ENCODE assay signal across 24 cellular contexts in genomic region chr1:32074841-32075240, GRCh38. TPM values are rescaled to one million over a fixed set of nuclear protein-coding genes. Genes with fewer than 3 reads are reported as not detected.
DNase-seq lines count a peak whose midpoint lies in the region; ATAC-seq and TF ChIP-seq lines count a peak whose summit lies in the region.
"Had no signal": no experiment of that assay in that cellular context is flagged by ENCODE, and none has a peak within 500 bp of the region (broad histone marks: within the 10 kb centered on the region; RNA-seq: fewer than 3 reads in every experiment).

No MANE protein-coding gene starts in this region.

- H3K27ac Mint-ChIP-seq in activated T-cell treated with anti-CD3 and anti-CD28 coated beads, Interleukin-2, amount 50 U/mL, for 72 hours: peak overlapping the region; percentile 12
- H3K27ac Mint-ChIP-seq in endodermal cell: peak overlapping the region; percentile 37
- H3K27ac Mint-ChIP-seq: GM23338 had no signal

- H3K36me3 ChIP-seq in endodermal cell (ENCODE audit: control insufficient read depth, insufficient read depth, low read length): peaks cover 35% of the 10 kb centered on the region
- peaks cover 0 to 51% (median 40%) of the 10 kb centered on the region in 6 donors for H3K36me3 ChIP-seq in spleen
- H3K36me3 ChIP-seq in tibial nerve: peaks cover 0 to 50% (median 14%) of the 10 kb centered on the region in 3 donors
- H3K36me3 ChIP-seq: ovary had no signal

- H3K36me3 Mint-ChIP-seq in activated T-cell treated with anti-CD3 and anti-CD28 coated beads, Interleukin-2, amount 50 U/mL, for 72 hours (ENCODE audit: insufficient read depth in 2 of 2): peaks cover 1 to 9% of the 10 kb centered on the region in 2 donors
- H3K36me3 Mint-ChIP-seq in endodermal cell (ENCODE audit: low read depth): peaks cover 35% of the 10 kb centered on the region

- no peaks in the 10 kb centered on the region for H3K27me3 ChIP-seq in endodermal cell (ENCODE audit: control insufficient read depth, insufficient read depth, low read length, poor library complexity, severe bottlenecking)
- no peaks in the 10 kb centered on the region for H3K27me3 ChIP-seq in spleen (replicated peaks in 1 of 7)
- no peaks in the 10 kb centered on the region for H3K27me3 ChIP-seq in tibial nerve
- H3K27me3 ChIP-seq: ascending aorta, heart left ventricle, ovary, transverse colon had no signal

- TF ChIP-seq CTCF in RWPE1 (conservative IDR thresholded peaks at IDR 0.05; ENCODE audit: low read depth) (no peak), endodermal cell (conservative IDR thresholded peaks at IDR 0.05) (no peak), spleen (IDR thresholded peaks at IDR 0.05 in 8 of 11, conservative IDR thresholded peaks at IDR 0.05 in 3 of 11) (no peak), tibial nerve (IDR thresholded peaks at IDR 0.05) (no peak)

- no peak for DNase-seq in activated T-cell treated with anti-CD3 and anti-CD28 coated beads, Interleukin-2, amount 50 U/mL, for 72 hours
- no peak for DNase-seq in activated T-cell treated with anti-CD3 and anti-CD28 coated beads for 4 hours
- no peak for DNase-seq in RWPE1 (ENCODE audit: low spot score)
- no peak for DNase-seq in endodermal cell
- DNase-seq in spleen: peak; percentile 66
- DNase-seq in mucosa of gallbladder (ENCODE audit: low spot score): no peak
- DNase-seq in tibial nerve (ENCODE audit: low spot score in 2 of 2): no peak
- no peak for DNase-seq in NCI-H2081 treated with DMSO at 0.1 percent for 48 hours (lab: John Stamatoyannopoulos, UW)
- DNase-seq: activated gamma-delta T cell, Calu3, heart left ventricle, Karpas-422, left ventricle myocardium inferior, mucosa of descending colon, NCI-H1092, NCI-H2107, NCI-H510A, ovary, RPMI8226, transverse colon had no signal

- peak overlapping the region in 1 of 2 donors; percentile 89 for H3K4me3 Mint-ChIP-seq in activated T-cell treated with anti-CD3 and anti-CD28 coated beads, Interleukin-2, amount 50 U/mL, for 72 hours
- H3K4me3 Mint-ChIP-seq in endodermal cell: peak overlapping the region; percentile 3
- H3K4me3 Mint-ChIP-seq: GM23338; stimulated activated naive CD8-positive, alpha-beta T cell treated with anti-CD3 and anti-CD28 coated beads, Interleukin-15, Interleukin-2, amounts not matched to agents 100 ng/mL and 50 ng/mL, for 24 hours had no signal

- peaks cover 41% of the 10 kb centered on the region for H3K4me1 Mint-ChIP-seq in activated T-cell treated with anti-CD3 and anti-CD28 coated beads, Interleukin-2, amount 50 U/mL, for 72 hours (ENCODE audit: low read depth)
- H3K4me1 Mint-ChIP-seq in endodermal cell: peaks cover 22% of the 10 kb centered on the region

- H3K27ac ChIP-seq in RWPE1 (0 out of 2 replicates have a peak overlapping the region, but pooled peaks have one; percentile 12), endodermal cell (ENCODE audit: low read depth, low read length) (no peak overlapping the region), spleen (no peak overlapping the region), tibial nerve (no peak overlapping the region)
- H3K27ac ChIP-seq: ascending aorta, ovary, transverse colon had no signal

- no peaks in the 10 kb centered on the region for H3K27me3 Mint-ChIP-seq in activated T-cell treated with anti-CD3 and anti-CD28 coated beads, Interleukin-2, amount 50 U/mL, for 72 hours (ENCODE audit: low read depth)
- H3K27me3 Mint-ChIP-seq in endodermal cell (ENCODE audit: insufficient read depth): no peaks in the 10 kb centered on the region
- H3K27me3 Mint-ChIP-seq: stimulated activated naive CD8-positive, alpha-beta T cell treated with anti-CD3 and anti-CD28 coated beads, Interleukin-15, Interleukin-2, amounts not matched to agents 100 ng/mL and 50 ng/mL, for 24 hours had no signal

- POLR2A ChIA-PET in RWPE1 (lab: Yijun Ruan, JAX; ENCODE audit: low non-redundant PET): no interaction called here

- 92 to 99% methylated on average over 8 to 9 of the region's 9 CpGs for WGBS in endodermal cell (ENCODE audit: insufficient coverage in 1 of 2, insufficient read length in 1 of 2), 2 experiments
- 90 to 98% (median 94%) methylated on average over 9 of the region's 9 CpGs for WGBS in spleen, 5 donors
- 91 to 95% methylated on average over 9 of the region's 9 CpGs for WGBS in tibial nerve, 2 donors

- H3K4me1 ChIP-seq in endodermal cell (ENCODE audit: control insufficient read depth, insufficient read depth, low read length) (peaks cover 14% of the 10 kb centered on the region), spleen (peaks cover 12 to 52% (median 23%) of the 10 kb centered on the region in 6 donors), tibial nerve (peaks cover 0 to 24% (median 6%) of the 10 kb centered on the region in 4 donors)

- CTCF ChIA-PET in RWPE1 (lab: Yijun Ruan, JAX): interaction anchor here (0.5 kb wide), 1 partner anchor 59 kb away, joined by 3 read pairs; no protein-coding TSS in a partner anchor

- H3K9me3 Mint-ChIP-seq in activated T-cell treated with anti-CD3 and anti-CD28 coated beads, Interleukin-2, amount 50 U/mL, for 72 hours: no peaks in the 10 kb centered on the region
- H3K9me3 Mint-ChIP-seq in endodermal cell: no peaks in the 10 kb centered on the region
- H3K9me3 Mint-ChIP-seq: stimulated activated naive CD8-positive, alpha-beta T cell treated with anti-CD3 and anti-CD28 coated beads, Interleukin-15, Interleukin-2, amounts not matched to agents 100 ng/mL and 50 ng/mL, for 24 hours had no signal

- TF ChIP-seq POLR2A in spleen (IDR thresholded peaks at IDR 0.05) (no peak), tibial nerve (IDR thresholded peaks at IDR 0.05) (no peak)

- H3K4me3 ChIP-seq in endodermal cell (ENCODE audit: low read length) (no peak overlapping the region), spleen (no peak overlapping the region), tibial nerve (no peak overlapping the region)
- H3K4me3 ChIP-seq: ascending aorta, GM23338, heart left ventricle, left ventricle myocardium inferior, mucosa of descending colon, ovary, transverse colon had no signal

- no peak for TF ChIP-seq EP300 in tibial nerve (IDR thresholded peaks at IDR 0.05)

- H3K9me3 ChIP-seq in endodermal cell (ENCODE audit: control insufficient read depth, low read length) (no peaks in the 10 kb centered on the region), spleen (no peaks in the 10 kb centered on the region), tibial nerve (no peaks in the 10 kb centered on the region)
- H3K9me3 ChIP-seq: ascending aorta, heart left ventricle, left ventricle myocardium inferior, mucosa of descending colon, ovary, transverse colon had no signal

- intact Hi-C loops in spleen (cut with DNase I; ENCODE audit: low total_unique reads): no loop called here

- no peak overlapping the region for H3K9ac ChIP-seq in endodermal cell (ENCODE audit: extremely low read depth, low read length, poor library complexity, severe bottlenecking)

- ATAC-seq in activated T-cell treated with anti-CD3 and anti-CD28 coated beads, Interleukin-2, amount 50 U/mL, for 72 hours (replicated peaks in 1 of 2): no peak
- ATAC-seq: GM23338, heart left ventricle, mucosa of descending colon, sciatic nerve had no signal

RNA-seq across cellular contexts. Expression of gene TMEM39B, which starts 2.1 kb away (rescaled TPM):
- 10 to 100 TPM; 28.4 to 38.0 TPM for total RNA-seq in activated T-cell treated with anti-CD3 and anti-CD28 coated beads, Interleukin-2, amount 50 U/mL, for 72 hours
- total RNA-seq in endodermal cell (10 to 100 TPM; 11.0 to 20.3 TPM), spleen (10 to 100 TPM in 5 of 7 donors, 1 to 10 TPM in 2; 6.4 to 18.6 (median 16.0) TPM), mucosa of gallbladder (18.4 TPM), tibial nerve (10 to 100 TPM in 2 of 4 donors, 1 to 10 TPM in 2; 3.7 to 13.2 (median 7.3) TPM)
- polyA plus RNA-seq in endodermal cell (2013, experiment 1 of 2): 26.6 TPM
- 25.9 TPM for polyA plus RNA-seq in endodermal cell (2013, experiment 2 of 2)
- polyA plus RNA-seq in spleen: 10 to 100 TPM; 10.5 to 12.0 (median 11.9) TPM

RNA-seq across cellular contexts. Expression of gene KPNA6, which starts 33.0 kb away (rescaled TPM):
- 10 to 100 TPM; 63.3 to 65.8 TPM for total RNA-seq in activated T-cell treated with anti-CD3 and anti-CD28 coated beads, Interleukin-2, amount 50 U/mL, for 72 hours
- total RNA-seq in endodermal cell (100 to 1,000 TPM in 1 of 2 donors, 10 to 100 TPM in 1; 95.4 to 119 TPM), spleen (10 to 100 TPM; 37.0 to 57.1 (median 50.2) TPM), mucosa of gallbladder (65.2 TPM), tibial nerve (10 to 100 TPM; 30.3 to 39.3 (median 33.5) TPM)
- polyA plus RNA-seq in endodermal cell (2013, experiment 1 of 2): 31.9 TPM
- 33.0 TPM for polyA plus RNA-seq in endodermal cell (2013, experiment 2 of 2)
- 1 to 10 TPM; 3.5 to 6.7 (median 4.0) TPM for polyA plus RNA-seq in spleen
